Comparison of ENCODE assay signal across 36 cellular contexts in genomic region chr10:117920956-117921355, GRCh38.
"Had no signal": no experiment of that assay in that cellular context is flagged by ENCODE, and none has a peak within 500 bp of the region (broad histone marks: within the 10 kb centered on the region; RNA-seq: fewer than 3 reads in every experiment).

No MANE protein-coding gene starts in this region.

- ATAC-seq: activated CD8-positive, alpha-beta T cell treated with anti-CD3 and anti-CD28 coated beads for 36 hours; activated naive CD4-positive, alpha-beta T cell treated with anti-CD3 and anti-CD28 coated beads, Interleukin-2, amount 50 U/mL, for 72 hours; activated T-cell treated with anti-CD3 and anti-CD28 coated beads, Interleukin-2, amount 50 U/mL, for 4 hours; activated T-cell treated with anti-CD3 and anti-CD28 coated beads, Interleukin-2, amount 50 U/mL, for 72 hours; activated T-helper 17 cell treated with anti-CD3 and anti-CD28 coated beads, Interleukin-2, amount 50 U/mL, for 72 hours; body of pancreas had no signal

- H3K27ac ChIP-seq: adrenal gland, body of pancreas, brain microvascular endothelial cell, breast epithelium, cardiac muscle cell, VCaP had no signal

- H3K27me3 ChIP-seq: adrenal gland, body of pancreas, brain microvascular endothelial cell, breast epithelium had no signal

- H3K4me3 ChIP-seq: adrenal gland, body of pancreas, breast epithelium, cardiac muscle cell had no signal

- H3K36me3 ChIP-seq: adrenal gland, brain microvascular endothelial cell, breast epithelium, cardiac muscle cell had no signal

- FAIRE-seq: astrocyte, TTC549 had no signal

- DNase-seq: activated B cell treated with CpG ODN at 0.5 μM for 24 hours; activated CD4-positive, alpha-beta memory T cell treated with anti-CD3 and anti-CD28 coated beads for 36 hours; activated CD4-positive, alpha-beta T cell treated with anti-CD3 and anti-CD28 coated beads for 4 hours; activated CD4-positive, alpha-beta T cell treated with anti-CD3 and anti-CD28 coated beads, Interleukin-2, amount 10 ng/mL, durations not matched to agents 24 days and 14 days; activated CD4-positive, alpha-beta T cell treated with anti-CD3 and anti-CD28 coated beads, Interleukin-2, amount 50 U/mL, for 1 hour; activated CD4-positive, alpha-beta T cell treated with anti-CD3 and anti-CD28 coated beads, Interleukin-2, amount 50 U/mL, for 4 hours; activated CD4-positive, CD25-positive, alpha-beta regulatory T cell treated with anti-CD3 and anti-CD28 coated beads, Interleukin-2, amount 50 U/mL, for 72 hours; activated CD8-positive, alpha-beta memory T cell treated with anti-CD3 and anti-CD28 coated beads, Interleukin-2, amount 50 U/mL, for 4 hours; activated CD8-positive, alpha-beta T cell treated with anti-CD3 and anti-CD28 coated beads for 36 hours; activated effector memory CD4-positive, alpha-beta T cell treated with anti-CD3 and anti-CD28 coated beads, Interleukin-2, amount 50 U/mL, for 16 hours; activated gamma-delta T cell treated with Interleukin-2 at 50 U/mL for 16 hours; activated naive CD4-positive, alpha-beta T cell; activated naive CD4-positive, alpha-beta T cell treated with anti-CD3 and anti-CD28 coated beads for 36 hours; activated naive CD4-positive, alpha-beta T cell treated with anti-CD3 and anti-CD28 coated beads, Interleukin-2, amount 50 U/mL, for 16 hours; activated naive CD8-positive, alpha-beta T cell treated with anti-CD3 and anti-CD28 coated beads for 36 hours; activated T-cell treated with anti-CD3 and anti-CD28 coated beads for 4 hours; activated T-cell treated with anti-CD3 and anti-CD28 coated beads, Interleukin-2, amount 50 U/mL, for 1 hour; activated T-cell treated with anti-CD3 and anti-CD28 coated beads, Interleukin-2, amount 50 U/mL, for 4 hours; activated T-cell treated with anti-CD3 and anti-CD28 coated beads, Interleukin-2, amount 50 U/mL, for 72 hours; adrenal gland; amniotic stem cell; aorta; body of pancreas; brain microvascular endothelial cell; caudate nucleus; cerebellar nuclear complex; T-helper 1 cell; T-helper 2 cell; T-helper 9 cell had no signal

- H3K9me3 ChIP-seq: adrenal gland, body of pancreas, breast epithelium had no signal

- H3K4me1 ChIP-seq: adrenal gland, body of pancreas, breast epithelium had no signal
